8 cellular contexts compared by ENCODE assay signal in genomic region chrX:123878177-123878576, GRCh38. TPM values are rescaled to one million over a fixed set of nuclear protein-coding genes. Genes with fewer than 3 reads are reported as not detected.
DNase-seq lines count a peak whose midpoint lies in the region; ATAC-seq and TF ChIP-seq lines count a peak whose summit lies in the region.

No MANE protein-coding gene starts in this region.

- H4K20me1 ChIP-seq in Karpas-422 (ENCODE audit: insufficient read depth, low read depth, low read length) (no peaks in the 10 kb centered on the region), fibroblast of lung (ENCODE audit: control insufficient read depth, extremely low read depth, insufficient read depth, low read length) (no peaks in the 10 kb centered on the region)

- DNase-seq in GM13976 (ENCODE audit: low spot score) (peak; percentile 35), Karpas-422 (peak; percentile 64), fibroblast of lung (ENCODE audit: low read depth in 2 of 2) (peak in 1 of 2 donors; percentile 56), NCI-H1105 (lab: John Stamatoyannopoulos, UW) (no peak), hypothalamus (lab: John Stamatoyannopoulos, UW) (no peak), NCI-H774 (lab: John Stamatoyannopoulos, UW) (no peak), hepatic stellate cell (ENCODE audit: low spot score) (no peak)

- H2AFZ ChIP-seq in Karpas-422 (ENCODE audit: low read length) (no peak overlapping the region), fibroblast of lung (ENCODE audit: low read length) (no peak overlapping the region)

- H3K27ac ChIP-seq in Karpas-422 (ENCODE audit: low read length) (peak overlapping the region; percentile 48), fibroblast of lung (ENCODE audit: insufficient read depth, low read length) (no peak overlapping the region)

- H3K9me2 ChIP-seq in Karpas-422 (replicated peaks; ENCODE audit: insufficient read depth, low read length) = no peaks in the 10 kb centered on the region

- H3K9ac ChIP-seq in Karpas-422 (ENCODE audit: low read length) (no peak overlapping the region), fibroblast of lung (ENCODE audit: insufficient read depth, low read length) (no peak overlapping the region)

- TF ChIP-seq CTCF in GM13976 (IDR thresholded peaks at IDR 0.05; ENCODE audit: borderline replicate concordance, control extremely low read depth, extremely low read depth, insufficient read depth, missing control alignments) (no peak), fibroblast of lung (conservative IDR thresholded peaks at IDR 0.05 in 1 of 2, IDR thresholded peaks at IDR 0.05 in 1 of 2; ENCODE audit: low read depth in 1 of 2, low read length in 2 of 2) (no peak)

- no peaks in the 10 kb centered on the region for H3K9me3 ChIP-seq in Karpas-422 (ENCODE audit: low read length)
- no peaks in the 10 kb centered on the region for H3K9me3 ChIP-seq in fibroblast of lung (ENCODE audit: control insufficient read depth, insufficient read depth, low read depth, low read length)

- H3K4me1 ChIP-seq in Karpas-422 (ENCODE audit: low read length) (peaks cover 28% of the 10 kb centered on the region), fibroblast of lung (ENCODE audit: control insufficient read depth, extremely low read depth, insufficient read depth, low read length) (no peaks in the 10 kb centered on the region)

- H3K4me2 ChIP-seq in Karpas-422 (ENCODE audit: low read depth, low read length, poor library complexity, severe bottlenecking) = peak overlapping the region; percentile 35
- peak overlapping the region; percentile 25 for H3K4me2 ChIP-seq in fibroblast of lung (ENCODE audit: extremely low read depth, insufficient read depth, low read length)

- no peaks in the 10 kb centered on the region for H3K36me3 ChIP-seq in Karpas-422 (ENCODE audit: insufficient read depth, low read length)
- H3K36me3 ChIP-seq in fibroblast of lung (ENCODE audit: control insufficient read depth, insufficient read depth, low read length) = no peaks in the 10 kb centered on the region

- H3K27me3 ChIP-seq in Karpas-422 (ENCODE audit: low read length) (no peaks in the 10 kb centered on the region), fibroblast of lung (ENCODE audit: control insufficient read depth, insufficient read depth, low read length) (no peaks in the 10 kb centered on the region)

- H3K79me2 ChIP-seq in Karpas-422 (ENCODE audit: low read length) = peaks cover 54% of the 10 kb centered on the region
- peaks cover 11% of the 10 kb centered on the region for H3K79me2 ChIP-seq in fibroblast of lung (ENCODE audit: control insufficient read depth, insufficient read depth, low read length)

- in situ Hi-C loops in GM13976 (cut with MboI; ENCODE audit: low sequenced_read_pairs, unreplicated experiment) = no loop called here

- ATAC-seq in GM21717 (IDR thresholded peaks at IDR 0.05; ENCODE audit: unreplicated experiment) = peak; percentile 82

- H3K4me3 ChIP-seq in Karpas-422 (ENCODE audit: low read length) (no peak overlapping the region), fibroblast of lung (replicated peaks in 1 of 4; ENCODE audit: control extremely low read depth in 1 of 4, insufficient read depth in 1 of 4, low read depth in 3 of 4, low read length in 4 of 4) (peak overlapping the region in 1 of 4 experiments; percentile 17)

RNA-seq across cellular contexts. Expression of gene XIAP, which starts 18.3 kb away (rescaled TPM):
- 20.0 and 23.3 TPM in 2 replicates for total RNA-seq in Karpas-422 (2014; rRNA removed; shearing (Covaris generic); ENCODE audit: low replicate concordance)
- total RNA-seq in fibroblast of lung = 37.0 and 45.1 TPM in 2 replicates
- polyA plus RNA-seq in fibroblast of lung = 21.5 and 21.8 TPM in 2 replicates
- polyA plus RNA-seq in fibroblast of lung (2012) = 16.0 and 18.8 TPM in 2 replicates
- 5.7 and 6.3 TPM in 2 replicates for polyA minus RNA-seq in fibroblast of lung (ENCODE audit: low replicate concordance)

Comparison
In these comparisons a context has a peak if more than half of its experiments do, and no peak if none do; other contexts are left out.
1. DNase-seq: peak in GM13976 (single experiment) and Karpas-422 (single experiment); none in NCI-H1105 (single experiment), hypothalamus (0 of 51), NCI-H774 (single experiment) and hepatic stellate cell (single experiment).